Comparison of ENCODE assay signal across 8 cellular contexts in genomic region chr2:230643576-230644291, GRCh38.
A peak's percentile ranks its signal among the peaks of the same experiment; 100 is the strongest.
DNase-seq lines count a peak whose midpoint lies in the region; ATAC-seq, FAIRE-seq and TF ChIP-seq lines count a peak whose summit lies in the region.

No MANE protein-coding gene starts in this region.

- H3K4me1 Mint-ChIP-seq in progenitor cell of endocrine pancreas (ENCODE audit: low read depth), result no peaks in the 10 kb centered on the region

- TF ChIP-seq CTCF in DOHH2 (IDR thresholded peaks at IDR 0.05; ENCODE audit: low read depth, low read length, poor library complexity, severe bottlenecking) (no peak), GM12878 (IDR thresholded peaks at IDR 0.05 in 2 of 3, conservative IDR thresholded peaks at IDR 0.05 in 1 of 3; ENCODE audit: control insufficient read depth in 2 of 3, extremely low read depth in 1 of 3, insufficient read depth in 1 of 3, low read depth in 3 of 3, low read length in 3 of 3) (no peak), osteoblast (IDR thresholded peaks at IDR 0.05; ENCODE audit: extremely low read depth, low read depth, low read length) (no peak), progenitor cell of endocrine pancreas (IDR thresholded peaks at IDR 0.05; ENCODE audit: unreplicated experiment) (no peak)

- H3K36me3 ChIP-seq in DOHH2 (ENCODE audit: control insufficient read depth, low read length) (no peaks in the 10 kb centered on the region), GM12878 (ENCODE audit: control insufficient read depth in 2 of 2, insufficient read depth in 2 of 2, low read length in 1 of 2) (no peaks in the 10 kb centered on the region), osteoblast (ENCODE audit: insufficient read depth, low read length) (no peaks in the 10 kb centered on the region)

- no peak for TF ChIP-seq POLR2A in GM12878 (IDR thresholded peaks at IDR 0.05; ENCODE audit: low read depth, low read length)

- H3K9me3 Mint-ChIP-seq in progenitor cell of endocrine pancreas (ENCODE audit: low read depth), result no peaks in the 10 kb centered on the region

- ATAC-seq in GM21723 (IDR thresholded peaks at IDR 0.05; ENCODE audit: unreplicated experiment) (peak; percentile 86), GM12878 (peak; percentile 88)

- FAIRE-seq in GM12878 (lab: Jason Lieb, UNC), result peak; percentile 59

- H3K4me2 ChIP-seq in DOHH2 (ENCODE audit: low read length) (peak overlapping the region; percentile 8), GM12878 (ENCODE audit: control insufficient read depth, insufficient read depth) (peak overlapping the region; percentile 36), osteoblast (ENCODE audit: insufficient read depth, low read length) (no peak overlapping the region)

- H3K4me1 ChIP-seq in DOHH2 (ENCODE audit: control insufficient read depth, low read length) (peaks cover 20% of the 10 kb centered on the region), GM12878 (ENCODE audit: control insufficient read depth, insufficient read depth, low read length) (peaks cover 18% of the 10 kb centered on the region), osteoblast (ENCODE audit: insufficient read depth, low read length) (no peaks in the 10 kb centered on the region)

- CTCF ChIA-PET in GM12878 (lab: Yijun Ruan, JAX), result interaction anchor here (0.8 to 3.0 kb wide), 9 partner anchors 10 to 424 kb away, joined by 3 to 19 read pairs (median 5); partner anchors contain the start of gene SP110

- TF ChIP-seq EP300 in GM12878 (IDR thresholded peaks at IDR 0.05; ENCODE audit: borderline replicate concordance in 1 of 2, control insufficient read depth in 1 of 2, low read depth in 2 of 2, low read length in 2 of 2), result peak in 1 of 2 experiments; percentile 26; a peak in 1 of 4 replicates

- no peak overlapping the region for H3K27ac ChIP-seq in DOHH2 (ENCODE audit: low read depth, low read length)
- peak overlapping the region; percentile 60 for H3K27ac ChIP-seq in GM12878 (ENCODE audit: control insufficient read depth, insufficient read depth)
- H3K27ac ChIP-seq in osteoblast (ENCODE audit: low read depth, low read length), result no peak overlapping the region

- no peaks in the 10 kb centered on the region for H3K27me3 Mint-ChIP-seq in progenitor cell of endocrine pancreas

- no peak overlapping the region for H3K4me3 ChIP-seq in DOHH2 (ENCODE audit: low read length)
- no peak overlapping the region for H3K4me3 ChIP-seq in GM12878
- no peak overlapping the region for H3K4me3 ChIP-seq in osteoblast (ENCODE audit: insufficient read depth, low read length)

- WGBS in GM12878 (ENCODE audit: insufficient coverage, insufficient replicate concordance, low lambda C conversion rate, missing lambda C conversion rate), result 27% methylated on average over 9 of the region's 9 CpGs

- intact Hi-C loops in GM12878 (cut with micrococcal nuclease; ENCODE audit: unreplicated experiment), result no loop called here

- BruUV-seq in GM12878 (replicated peaks; lab: Mats Ljungman, UMichigan), result no TSS peak

- no peak overlapping the region for H3K27ac Mint-ChIP-seq in progenitor cell of endocrine pancreas

- no peaks in the 10 kb centered on the region for H4K20me1 ChIP-seq in DOHH2 (ENCODE audit: control insufficient read depth, insufficient read depth, low read depth, low read length)
- no peaks in the 10 kb centered on the region for H4K20me1 ChIP-seq in GM12878 (ENCODE audit: control insufficient read depth, insufficient read depth)
- H4K20me1 ChIP-seq in osteoblast (ENCODE audit: insufficient read depth, low read length), result no peaks in the 10 kb centered on the region

- in situ Hi-C loops in GM12878 (cut with MboI), result no loop called here

- no peaks in the 10 kb centered on the region for H3K9me3 ChIP-seq in DOHH2 (ENCODE audit: control insufficient read depth, insufficient read depth, low read length)
- H3K9me3 ChIP-seq in GM12878 (replicated peaks; ENCODE audit: control insufficient read depth, insufficient read depth, low read length), result peaks cover 4% of the 10 kb centered on the region; the same call in 1 of the 3 replicates
- no peaks in the 10 kb centered on the region for H3K9me3 ChIP-seq in osteoblast (ENCODE audit: low read depth, low read length)

- peak; percentile 73 for DNase-seq in NCI-H510A treated with DMSO at 0.1 percent for 48 hours (lab: John Stamatoyannopoulos, UW)
- no peak for DNase-seq in GM12878 (ENCODE audit: low read depth, low spot score)
- peak; percentile 4 for DNase-seq in osteoblast (ENCODE audit: insufficient read length, low spot score, missing footprints)
- no peak for DNase-seq in NCI-H187 (lab: John Stamatoyannopoulos, UW)
- no peak for DNase-seq in A172 (ENCODE audit: low spot score)
- DNase-seq in progenitor cell of endocrine pancreas (ENCODE audit: low spot score, unreplicated experiment), result no peak

- H3K27me3 ChIP-seq in DOHH2 (ENCODE audit: control insufficient read depth, low read length), result no peaks in the 10 kb centered on the region
- no peaks in the 10 kb centered on the region for H3K27me3 ChIP-seq in GM12878 (replicated peaks in 1 of 2; ENCODE audit: control insufficient read depth in 2 of 2, insufficient read depth in 2 of 2, low read length in 1 of 2)
- H3K27me3 ChIP-seq in osteoblast (ENCODE audit: insufficient read depth, low read length), result no peaks in the 10 kb centered on the region

- RAD21 ChIA-PET in GM12878 (lab: Charles Lee; ENCODE audit: unreplicated experiment), result interaction anchor here (0.8 to 9.7 kb wide), 17 partner anchors 8 to 441 kb away, joined by 3 to 126 read pairs (median 5); partner anchors contain the start of gene CAB39

- H3K79me2 ChIP-seq in DOHH2 (ENCODE audit: control insufficient read depth, low read length) (no peaks in the 10 kb centered on the region), GM12878 (ENCODE audit: control insufficient read depth, insufficient read depth, low read length) (no peaks in the 10 kb centered on the region), osteoblast (ENCODE audit: insufficient read depth, low read length) (no peaks in the 10 kb centered on the region)

- H3K4me3 Mint-ChIP-seq in progenitor cell of endocrine pancreas (ENCODE audit: low read depth), result no peak overlapping the region

- SMC1A ChIA-PET in GM12878 (lab: Charles Lee; ENCODE audit: uncharacterized antibody, unreplicated experiment), result interaction anchor here (0.7 to 6.0 kb wide), 17 partner anchors 7 to 155 kb away, joined by 3 to 70 read pairs (median 5); no protein-coding TSS in a partner anchor

- POLR2A ChIA-PET in GM12878 (lab: Charles Lee), result interaction anchor here (0.7 to 6.0 kb wide), 14 partner anchors 9 to 417 kb away, joined by 3 to 65 read pairs (median 4); no protein-coding TSS in a partner anchor

- TF ChIP-seq RAD21 in GM12878 (IDR thresholded peaks at IDR 0.05; ENCODE audit: insufficient read depth, low read depth, low read length), result no peak

- no peaks in the 10 kb centered on the region for H3F3A ChIP-seq in DOHH2 (ENCODE audit: control insufficient read depth, insufficient read depth)

- no peaks in the 10 kb centered on the region for H3K36me3 Mint-ChIP-seq in progenitor cell of endocrine pancreas (ENCODE audit: insufficient read depth)

- peak overlapping the region; percentile 64 for H2AFZ ChIP-seq in GM12878 (ENCODE audit: control insufficient read depth, low read depth, low read length)
- peak overlapping the region; percentile 64 for H2AFZ ChIP-seq in osteoblast (ENCODE audit: low read length)

- peak overlapping the region; percentile 44 for H3K9ac ChIP-seq in GM12878 (ENCODE audit: control insufficient read depth, insufficient read depth, low read length)

- H3K9me2 ChIP-seq in DOHH2 (replicated peaks; ENCODE audit: control insufficient read depth, low read length), result no peaks in the 10 kb centered on the region

TF ChIP-seq in GM12878, 131 proteins besides CTCF, POLR2A, EP300 and RAD21 (continues in another document):
- TF ChIP-seq, protein P1, sequence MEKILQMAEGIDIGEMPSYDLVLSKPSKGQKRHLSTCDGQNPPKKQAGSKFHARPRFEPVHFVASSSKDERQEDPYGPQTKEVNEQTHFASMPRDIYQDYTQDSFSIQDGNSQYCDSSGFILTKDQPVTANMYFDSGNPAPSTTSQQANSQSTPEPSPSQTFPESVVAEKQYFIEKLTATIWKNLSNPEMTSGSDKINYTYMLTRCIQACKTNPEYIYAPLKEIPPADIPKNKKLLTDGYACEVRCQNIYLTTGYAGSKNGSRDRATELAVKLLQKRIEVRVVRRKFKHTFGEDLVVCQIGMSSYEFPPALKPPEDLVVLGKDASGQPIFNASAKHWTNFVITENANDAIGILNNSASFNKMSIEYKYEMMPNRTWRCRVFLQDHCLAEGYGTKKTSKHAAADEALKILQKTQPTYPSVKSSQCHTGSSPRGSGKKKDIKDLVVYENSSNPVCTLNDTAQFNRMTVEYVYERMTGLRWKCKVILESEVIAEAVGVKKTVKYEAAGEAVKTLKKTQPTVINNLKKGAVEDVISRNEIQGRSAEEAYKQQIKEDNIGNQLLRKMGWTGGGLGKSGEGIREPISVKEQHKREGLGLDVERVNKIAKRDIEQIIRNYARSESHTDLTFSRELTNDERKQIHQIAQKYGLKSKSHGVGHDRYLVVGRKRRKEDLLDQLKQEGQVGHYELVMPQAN (conservative IDR thresholded peaks at IDR 0.05), result no peak
- TF ChIP-seq TAF1 (IDR thresholded peaks at IDR 0.05; ENCODE audit: borderline replicate concordance, low read depth, low read length) (no peak), IKZF1 (conservative IDR thresholded peaks at IDR 0.05) (peak; percentile 91), YBX1 (IDR thresholded peaks at IDR 0.05) (no peak)
- TF ChIP-seq, protein P2, sequence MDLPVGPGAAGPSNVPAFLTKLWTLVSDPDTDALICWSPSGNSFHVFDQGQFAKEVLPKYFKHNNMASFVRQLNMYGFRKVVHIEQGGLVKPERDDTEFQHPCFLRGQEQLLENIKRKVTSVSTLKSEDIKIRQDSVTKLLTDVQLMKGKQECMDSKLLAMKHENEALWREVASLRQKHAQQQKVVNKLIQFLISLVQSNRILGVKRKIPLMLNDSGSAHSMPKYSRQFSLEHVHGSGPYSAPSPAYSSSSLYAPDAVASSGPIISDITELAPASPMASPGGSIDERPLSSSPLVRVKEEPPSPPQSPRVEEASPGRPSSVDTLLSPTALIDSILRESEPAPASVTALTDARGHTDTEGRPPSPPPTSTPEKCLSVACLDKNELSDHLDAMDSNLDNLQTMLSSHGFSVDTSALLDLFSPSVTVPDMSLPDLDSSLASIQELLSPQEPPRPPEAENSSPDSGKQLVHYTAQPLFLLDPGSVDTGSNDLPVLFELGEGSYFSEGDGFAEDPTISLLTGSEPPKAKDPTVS (IDR thresholded peaks at IDR 0.05; ENCODE audit: low read depth, low read length), result no peak

Comparison
In these comparisons a context has a peak if more than half of its experiments do, and no peak if none do; other contexts are left out.
1. DNase-seq: peak in NCI-H510A treated with DMSO at 0.1 percent for 48 hours (single experiment) and osteoblast (single experiment); none in GM12878 (single experiment), NCI-H187 (0 of 2), A172 (single experiment) and progenitor cell of endocrine pancreas (single experiment).